Comparison of ENCODE assay signal across 26 cellular contexts in genomic region chr10:44017483-44018145, GRCh38.
DNase-seq lines count a peak whose midpoint lies in the region; ATAC-seq and TF ChIP-seq lines count a peak whose summit lies in the region.
"Had no signal": no experiment of that assay in that cellular context is flagged by ENCODE, and none has a peak within 500 bp of the region (broad histone marks: within the 10 kb centered on the region; RNA-seq: fewer than 3 reads in every experiment).

No MANE protein-coding gene starts in this region.

- peaks cover 9 to 43% (median 19%) of the 10 kb centered on the region in 9 donors for H3K4me1 ChIP-seq in heart right ventricle
- peaks cover 3% of the 10 kb centered on the region in 2 donors for H3K4me1 ChIP-seq in gastrocnemius medialis
- H3K4me1 ChIP-seq: BLaER1, SJCRH30 had no signal

- H3K36me3 Mint-ChIP-seq in T-helper 17 cell (ENCODE audit: low read depth) = no peaks in the 10 kb centered on the region
- H3K36me3 Mint-ChIP-seq: activated naive CD8-positive, alpha-beta T cell; stimulated activated effector memory CD8-positive, alpha-beta T cell treated with anti-CD3 and anti-CD28 coated beads, Interleukin-12 subunit alpha, Interleukin-12 subunit beta, amount 100 ng/mL, for 72 hours had no signal

- no peak for ATAC-seq in heart right ventricle
- no peak for ATAC-seq in Right ventricle myocardium superior (ENCODE audit: poor library complexity)
- ATAC-seq in gastrocnemius medialis = no peak
- no peak for ATAC-seq in T-helper 17 cell
- no peak for ATAC-seq in GM18519 (IDR thresholded peaks at IDR 0.05; ENCODE audit: low FRiP score, unreplicated experiment)
- ATAC-seq: body of pancreas; effector memory CD8-positive, alpha-beta T cell; K562; stimulated activated effector memory CD8-positive, alpha-beta T cell treated with anti-CD3 and anti-CD28 coated beads, Interleukin-12 subunit alpha, Interleukin-12 subunit beta, amount 100 ng/mL, for 72 hours had no signal

- H3K27ac ChIP-seq in heart right ventricle (peak overlapping the region in 9 of 10 donors; percentile 14 to 69 (median 56)), gastrocnemius medialis (peak overlapping the region; percentile 17 to 66 (median 58))
- H3K27ac ChIP-seq: BLaER1, SJCRH30 had no signal

- TF ChIP-seq POLR2A in gastrocnemius medialis (IDR thresholded peaks at IDR 0.05) = no peak

- in situ Hi-C loops in gastrocnemius medialis (cut with MboI; ENCODE audit: low sequenced_read_pairs in 4 of 4) = no loop called here

- no peaks in the 10 kb centered on the region for H3K36me3 ChIP-seq in heart right ventricle
- H3K36me3 ChIP-seq in gastrocnemius medialis = no peaks in the 10 kb centered on the region
- H3K36me3 ChIP-seq: BLaER1, esophagus squamous epithelium, SJCRH30 had no signal

- intact Hi-C loops in heart right ventricle (cut with DNase I) (loop anchor here in 1 of 10 donors (10.0 kb wide), 1 partner anchor 323 kb away; no protein-coding TSS in a partner anchor), Right ventricle myocardium superior (cut with DNase I) (no loop called here), gastrocnemius medialis (cut with DNase I; ENCODE audit: low total_unique reads) (no loop called here)

- no peak overlapping the region for H3K4me3 ChIP-seq in heart right ventricle
- H3K4me3 ChIP-seq in gastrocnemius medialis = no peak overlapping the region
- H3K4me3 ChIP-seq: BLaER1, body of pancreas, esophagus squamous epithelium, K562, SJCRH30 had no signal

- H3K27me3 Mint-ChIP-seq in T-helper 17 cell = peaks cover 41% of the 10 kb centered on the region
- H3K27me3 Mint-ChIP-seq: activated naive CD8-positive, alpha-beta T cell had no signal

- 79% methylated on average over 5 of the region's 5 CpGs for WGBS in heart right ventricle, 2 donors

- no peak for DNase-seq in heart right ventricle
- DNase-seq in Right ventricle myocardium superior = no peak
- DNase-seq in kidney tubule cell (ENCODE audit: low spot score) = peak; percentile 75
- no peak for DNase-seq in gastrocnemius medialis
- DNase-seq in T-helper 17 cell = no peak
- DNase-seq in NCI-H1048 (lab: John Stamatoyannopoulos, UW) = no peak
- no peak for DNase-seq in NAMALWA (ENCODE audit: low spot score)
- DNase-seq: ACHN; activated CD4-positive, alpha-beta T cell treated with anti-CD3 and anti-CD28 coated beads for 4 hours; COR-L47; DND-41; effector memory CD8-positive, alpha-beta T cell; esophagus squamous epithelium; NCI-H187 treated with DMSO at 0.1 percent for 48 hours; NCI-H226; posterior cingulate gyrus; SJCRH30; small intestine; stimulated activated CD4-positive, alpha-beta T cell treated with anti-CD3 and anti-CD28 coated beads, Interleukin-2, amount 100 ng/mL, for 24 hours had no signal

- TF ChIP-seq CTCF in heart right ventricle (IDR thresholded peaks at IDR 0.05) (no peak), gastrocnemius medialis (IDR thresholded peaks at IDR 0.05 in 4 of 5, conservative IDR thresholded peaks at IDR 0.05 in 1 of 5) (no peak)

- H3K27ac Mint-ChIP-seq in T-helper 17 cell = no peak overlapping the region
- H3K27ac Mint-ChIP-seq: activated naive CD8-positive, alpha-beta T cell; effector memory CD8-positive, alpha-beta T cell; stimulated activated effector memory CD8-positive, alpha-beta T cell treated with anti-CD3 and anti-CD28 coated beads, Interleukin-12 subunit alpha, Interleukin-12 subunit beta, amount 100 ng/mL, for 72 hours; T-helper 1 cell treated with Interleukin-12 subunit alpha and Interleukin-12 subunit beta and Interleukin-4 antibody, amounts not matched to agents 30 μg/mL and 1 μg/mL, for 36 hours had no signal

- H3K4me3 Mint-ChIP-seq in T-helper 17 cell = no peak overlapping the region
- H3K4me3 Mint-ChIP-seq: activated naive CD8-positive, alpha-beta T cell; effector memory CD8-positive, alpha-beta T cell; stimulated activated effector memory CD8-positive, alpha-beta T cell treated with anti-CD3 and anti-CD28 coated beads, Interleukin-12 subunit alpha, Interleukin-12 subunit beta, amount 100 ng/mL, for 72 hours; T-helper 1 cell treated with Interleukin-12 subunit alpha and Interleukin-12 subunit beta and Interleukin-4 antibody, amounts not matched to agents 30 μg/mL and 1 μg/mL, for 36 hours had no signal

- H3K4me1 Mint-ChIP-seq in T-helper 17 cell = peaks cover 2% of the 10 kb centered on the region
- H3K4me1 Mint-ChIP-seq: stimulated activated effector memory CD8-positive, alpha-beta T cell treated with anti-CD3 and anti-CD28 coated beads, Interleukin-12 subunit alpha, Interleukin-12 subunit beta, amount 100 ng/mL, for 72 hours had no signal

- H3K9me3 ChIP-seq in heart right ventricle (peaks cover 0 to 3% (median 0%) of the 10 kb centered on the region in 11 donors), gastrocnemius medialis (no peaks in the 10 kb centered on the region), T-helper 17 cell (ENCODE audit: control insufficient read depth, low read length, poor library complexity, severe bottlenecking) (no peaks in the 10 kb centered on the region)
- H3K9me3 ChIP-seq: BLaER1, body of pancreas, esophagus squamous epithelium, SJCRH30 had no signal

- H3K27me3 ChIP-seq in heart right ventricle (no peaks in the 10 kb centered on the region), gastrocnemius medialis (no peaks in the 10 kb centered on the region)
- H3K27me3 ChIP-seq: BLaER1, body of pancreas, esophagus squamous epithelium, SJCRH30 had no signal
